1 cellular context compared by ENCODE assay signal in genomic region chr15:41495736-41496599, GRCh38.
A peak's percentile ranks its signal among the peaks of the same experiment; 100 is the strongest.
TF ChIP-seq lines count a peak whose summit lies in the region.

No MANE protein-coding gene starts in this region.

TF ChIP-seq in HepG2, 621 proteins besides CTCF, POLR2A, EP300 and RAD21 (continued from another document and continues in another):
- TF ChIP-seq ZBTB10 (CRISPR knock-in tag; IDR thresholded peaks at IDR 0.05; ENCODE audit: borderline replicate concordance) (peak; percentile 86), KAT8 (CRISPR knock-in tag; IDR thresholded peaks at IDR 0.05) (peak; percentile 83), NR2F1 (CRISPR knock-in tag; IDR thresholded peaks at IDR 0.05) (peak; percentile 25 to 29; a peak in 1 of 4 replicates), ZNF878 (CRISPR knock-in tag; IDR thresholded peaks at IDR 0.05) (peak; percentile 45; the same call in 1 of the 2 replicates), MATR3 (CRISPR knock-in tag; IDR thresholded peaks at IDR 0.05) (no peak), ZNF251 (CRISPR knock-in tag; IDR thresholded peaks at IDR 0.05) (no peak), ZBTB14 (CRISPR knock-in tag; IDR thresholded peaks at IDR 0.05) (peak; percentile 67; the same call in 1 of the 2 replicates), LBX2 (CRISPR knock-in tag; IDR thresholded peaks at IDR 0.05; ENCODE audit: borderline replicate concordance) (peak; percentile 19; the same call in 1 of the 2 replicates), NKX3-1 (CRISPR knock-in tag; IDR thresholded peaks at IDR 0.05) (no peak; the same call in 1 of the 2 replicates), ZBTB39 (CRISPR knock-in tag; IDR thresholded peaks at IDR 0.05) (no peak), SRY (CRISPR knock-in tag; IDR thresholded peaks at IDR 0.05) (peak; percentile 95), TOPORS (CRISPR knock-in tag; IDR thresholded peaks at IDR 0.05) (no peak; the same call in 1 of the 2 replicates), SUZ12 (IDR thresholded peaks at IDR 0.05; ENCODE audit: low read depth, low read length) (no peak), HMG20A (CRISPR knock-in tag; IDR thresholded peaks at IDR 0.05; ENCODE audit: borderline replicate concordance) (no peak), TBX2 (CRISPR knock-in tag; IDR thresholded peaks at IDR 0.05; ENCODE audit: borderline replicate concordance) (peak; percentile 78), TMF1 (CRISPR knock-in tag; IDR thresholded peaks at IDR 0.05; ENCODE audit: low read depth) (0 out of 2 replicates have a peak, but pooled peaks have one; percentile 15), TEAD2 (CRISPR knock-in tag; IDR thresholded peaks at IDR 0.05) (no peak), RXRA (CRISPR knock-in tag; IDR thresholded peaks at IDR 0.05) (peak; percentile 85; the same call in 1 of the 2 replicates), ARNTL (CRISPR knock-in tag; IDR thresholded peaks at IDR 0.05) (peak; percentile 81), RFX1 (IDR thresholded peaks at IDR 0.05) (no peak), ZNF605 (CRISPR knock-in tag; IDR thresholded peaks at IDR 0.05) (peak; percentile 86), ZZZ3 (CRISPR knock-in tag; IDR thresholded peaks at IDR 0.05; ENCODE audit: borderline replicate concordance) (no peak; the same call in 1 of the 2 replicates), ZNF572 (CRISPR knock-in tag; IDR thresholded peaks at IDR 0.05) (no peak), AKNA (CRISPR knock-in tag; IDR thresholded peaks at IDR 0.05; ENCODE audit: borderline replicate concordance) (no peak), THAP8 (CRISPR knock-in tag; IDR thresholded peaks at IDR 0.05; ENCODE audit: borderline replicate concordance) (no peak), GATAD2A (CRISPR knock-in tag; IDR thresholded peaks at IDR 0.05) (peak; percentile 79), CCDC6 (CRISPR knock-in tag; IDR thresholded peaks at IDR 0.05) (0 out of 2 replicates have a peak, but pooled peaks have one; percentile 43), ZSCAN21 (CRISPR knock-in tag; IDR thresholded peaks at IDR 0.05; ENCODE audit: borderline replicate concordance) (peak; percentile 67; the same call in 1 of the 2 replicates), CREB1 (IDR thresholded peaks at IDR 0.05) (no peak), CREB1 (CRISPR knock-in tag; IDR thresholded peaks at IDR 0.05) (no peak), HMGA1 (CRISPR knock-in tag; conservative IDR thresholded peaks at IDR 0.05) (no peak), PPARG (CRISPR knock-in tag; conservative IDR thresholded peaks at IDR 0.05) (0 out of 2 replicates have a peak, but pooled peaks have one; percentile 30), ZNF552 (CRISPR knock-in tag; IDR thresholded peaks at IDR 0.05; ENCODE audit: borderline replicate concordance) (no peak), MXD3 (CRISPR knock-in tag; IDR thresholded peaks at IDR 0.05) (peak; percentile 87; the same call in 1 of the 2 replicates), HDAC1 (CRISPR knock-in tag; IDR thresholded peaks at IDR 0.05) (peak; percentile 94), MXI1 (IDR thresholded peaks at IDR 0.05; ENCODE audit: borderline replicate concordance, low read depth, low read length) (peak; percentile 84; the same call in 1 of the 3 replicates), ZNF142 (CRISPR knock-in tag; IDR thresholded peaks at IDR 0.05) (peak; percentile 88; the same call in 1 of the 2 replicates), ETV5 (CRISPR knock-in tag; IDR thresholded peaks at IDR 0.05; ENCODE audit: borderline replicate concordance) (peak; percentile 75), ELF3 (CRISPR knock-in tag; IDR thresholded peaks at IDR 0.05) (peak; percentile 74), RNF219 (CRISPR knock-in tag; IDR thresholded peaks at IDR 0.05) (0 out of 2 replicates have a peak, but pooled peaks have one; percentile 62), EEA1 (CRISPR knock-in tag; IDR thresholded peaks at IDR 0.05; ENCODE audit: borderline replicate concordance) (0 out of 2 replicates have a peak, but pooled peaks have one; percentile 22)
